8 cellular contexts compared by ENCODE assay signal in genomic region chr11:2092956-2093412, GRCh38. TPM values are rescaled to one million over a fixed set of nuclear protein-coding genes. Genes with fewer than 3 reads are reported as not detected.
DNase-seq lines count a peak whose midpoint lies in the region; ATAC-seq and TF ChIP-seq lines count a peak whose summit lies in the region.

No MANE protein-coding gene starts in this region.

- ATAC-seq in thoracic aorta (ENCODE audit: insufficient number of reproducible peaks, low FRiP score, low read depth): peak; percentile 31
- ATAC-seq in HG03039 (IDR thresholded peaks at IDR 0.05; ENCODE audit: unreplicated experiment): no peak

- H2AK5ac ChIP-seq in mesendoderm (ENCODE audit: low read length): no peak overlapping the region

- no peak for TF ChIP-seq CTCF in PC-9 (conservative IDR thresholded peaks at IDR 0.05)
- TF ChIP-seq CTCF in ascending aorta (IDR thresholded peaks at IDR 0.05): no peak
- no peak for TF ChIP-seq CTCF in lower leg skin (IDR thresholded peaks at IDR 0.05)
- no peak for TF ChIP-seq CTCF in thoracic aorta (IDR thresholded peaks at IDR 0.05)

- no peak overlapping the region for H3K9ac ChIP-seq in mesendoderm (ENCODE audit: low read length)

- no peak overlapping the region for H3K23ac ChIP-seq in mesendoderm (ENCODE audit: low read length)

- POLR2A ChIA-PET in PC-9 (lab: Charles Lee; ENCODE audit: unreplicated experiment): no interaction called here

- no peak overlapping the region for H4K8ac ChIP-seq in mesendoderm (ENCODE audit: low read depth, low read length)

- H3K9me3 ChIP-seq in PC-9 (ENCODE audit: insufficient read depth, low read depth): no peaks in the 10 kb centered on the region
- H3K9me3 ChIP-seq in ascending aorta: no peaks in the 10 kb centered on the region
- no peaks in the 10 kb centered on the region for H3K9me3 ChIP-seq in thoracic aorta

- no peak overlapping the region for H3K18ac ChIP-seq in mesendoderm (ENCODE audit: low read length)

- H4K20me1 ChIP-seq in PC-9 (ENCODE audit: insufficient read depth): no peaks in the 10 kb centered on the region

- H3F3A ChIP-seq in PC-9 (ENCODE audit: insufficient read depth, low read depth): peaks cover 16% of the 10 kb centered on the region

- peak overlapping the region; percentile 59 for H3K4me2 ChIP-seq in PC-9
- no peak overlapping the region for H3K4me2 ChIP-seq in mesendoderm (ENCODE audit: low read length)

- H3K9me2 ChIP-seq in PC-9 (ENCODE audit: insufficient read depth): no peaks in the 10 kb centered on the region

- 12 to 30% methylated on average over 9 of the region's 10 CpGs for WGBS in lower leg skin, 2 donors
- no CpG with 5 or more reads among the region's 10 CpGs for WGBS in mesendoderm (ENCODE audit: extremely low coverage, insufficient coverage, low lambda C conversion rate)

- BruUV-seq in PC-9 (replicated peaks; lab: Mats Ljungman, UMichigan): no TSS peak

- H4K5ac ChIP-seq in mesendoderm (ENCODE audit: low read length): no peak overlapping the region

- H3K27me3 ChIP-seq in H7 (ENCODE audit: control insufficient read depth, insufficient read depth, low read length) (no peaks in the 10 kb centered on the region; the same call in none of the 2 replicates), PC-9 (ENCODE audit: insufficient read depth, low read depth) (no peaks in the 10 kb centered on the region), ascending aorta (no peaks in the 10 kb centered on the region), thoracic aorta (replicated peaks; ENCODE audit: insufficient read depth) (no peaks in the 10 kb centered on the region), mesendoderm (ENCODE audit: insufficient read depth, low read length, poor library complexity) (no peaks in the 10 kb centered on the region)

- H3K4me3 ChIP-seq in H7 (ENCODE audit: insufficient read depth, low read depth, low read length) (no peak overlapping the region), PC-9 (no peak overlapping the region), ascending aorta (no peak overlapping the region), lower leg skin (ENCODE audit: low read depth, poor library complexity, severe bottlenecking) (no peak overlapping the region), thoracic aorta (no peak overlapping the region), mesendoderm (ENCODE audit: low read length) (no peak overlapping the region)

- CTCF ChIA-PET in PC-9 (lab: Charles Lee): no interaction called here

- H3K36me3 ChIP-seq in H7 (replicated peaks; ENCODE audit: control insufficient read depth, insufficient read depth, low read length) (no peaks in the 10 kb centered on the region), PC-9 (ENCODE audit: low read depth) (no peaks in the 10 kb centered on the region), ascending aorta (no peaks in the 10 kb centered on the region), thoracic aorta (no peaks in the 10 kb centered on the region), mesendoderm (ENCODE audit: control insufficient read depth, insufficient read depth, low read length) (no peaks in the 10 kb centered on the region)

- H3K56ac ChIP-seq in mesendoderm (ENCODE audit: low read length): no peak overlapping the region

- H2AFZ ChIP-seq in PC-9: no peak overlapping the region

- DNase-seq in H7 (peak; percentile 63), PC-9 (peak; percentile 91 to 93), ascending aorta (ENCODE audit: low spot score in 2 of 2) (peak; percentile 53 to 67), lower leg skin (ENCODE audit: low spot score in 2 of 2) (peak; percentile 79 to 93), thoracic aorta (ENCODE audit: low spot score) (peak; percentile 15), mesendoderm (no peak), OCI-M1 (lab: John Stamatoyannopoulos, UW) (no peak)

- H3K79me1 ChIP-seq in mesendoderm (ENCODE audit: low read length): no peaks in the 10 kb centered on the region

- intact Hi-C loops in PC-9 (cut with micrococcal nuclease; ENCODE audit: unreplicated experiment) (no loop called here), ascending aorta (cut with DNase I) (no loop called here), lower leg skin (cut with DNase I; ENCODE audit: low total_unique reads) (no loop called here)

- H3K79me2 ChIP-seq in PC-9 (ENCODE audit: low read depth) (no peaks in the 10 kb centered on the region), mesendoderm (ENCODE audit: control insufficient read depth, insufficient read depth, low read length) (no peaks in the 10 kb centered on the region)

- H2BK120ac ChIP-seq in mesendoderm (ENCODE audit: low read depth, low read length): no peak overlapping the region

- no peak overlapping the region for H2BK15ac ChIP-seq in mesendoderm (replicated peaks; ENCODE audit: low read depth)

- H3K4ac ChIP-seq in mesendoderm (ENCODE audit: low read depth, low read length): no peak overlapping the region

- no peak overlapping the region for H2BK5ac ChIP-seq in mesendoderm (ENCODE audit: low read length)

- H3K27ac ChIP-seq in PC-9 (peak overlapping the region; percentile 61), ascending aorta (no peak overlapping the region), thoracic aorta (no peak overlapping the region), mesendoderm (ENCODE audit: low read depth, low read length) (no peak overlapping the region)

- TF ChIP-seq POLR2A in lower leg skin (IDR thresholded peaks at IDR 0.05): no peak

- peaks cover 17% of the 10 kb centered on the region for H3K4me1 ChIP-seq in PC-9 (replicated peaks; ENCODE audit: insufficient read depth)
- peaks cover 3 to 8% of the 10 kb centered on the region in 2 donors for H3K4me1 ChIP-seq in ascending aorta
- H3K4me1 ChIP-seq in thoracic aorta (ENCODE audit: control insufficient read depth in 1 of 2, low read depth in 2 of 2): peaks cover 0 to 20% of the 10 kb centered on the region in 2 donors
- peaks cover 2% of the 10 kb centered on the region for H3K4me1 ChIP-seq in mesendoderm (ENCODE audit: control insufficient read depth, low read depth, low read length)

RNA-seq across cellular contexts. Expression of gene IGF2, which starts 46.2 kb away (rescaled TPM):
- total RNA-seq in H7 (2014; rRNA removed; shearing (Covaris generic)): 0.78 and 1.2 TPM in 2 replicates
- total RNA-seq in PC-9 (2021) (0.15 and 0.24 TPM in 2 replicates), ascending aorta (124 TPM), lower leg skin (10 to 100 TPM in 1 of 4 donors, 1 to 10 TPM in 3; 4.5 to 14.7 (median 6.0) TPM), thoracic aorta (10 to 100 TPM; 31.7 to 39.4 TPM)
- 0.28 TPM for polyA plus RNA-seq in mesendoderm (2013, experiment 1 of 2)
- polyA plus RNA-seq in mesendoderm (2013, experiment 2 of 2): 0.29 TPM

Comparison
In these comparisons a context has a peak if more than half of its experiments do, and no peak if none do; other contexts are left out.
1. DNase-seq: peak in H7 (single experiment), PC-9 (2 of 2), ascending aorta (2 of 2), lower leg skin (2 of 2) and thoracic aorta (single experiment); none in mesendoderm (single experiment) and OCI-M1 (single experiment).